Comparison of ENCODE assay signal across 38 cellular contexts in genomic region chr16:14613991-14614390, GRCh38.
"Had no signal": no experiment of that assay in that cellular context is flagged by ENCODE, and none has a peak within 500 bp of the region (broad histone marks: within the 10 kb centered on the region; RNA-seq: fewer than 3 reads in every experiment).

No MANE protein-coding gene starts in this region.

- FAIRE-seq: bronchial epithelial cell, TTC549 had no signal

- H3K27me3 Mint-ChIP-seq: activated B cell treated with CpG ODN at 0.5 μM for 24 hours; activated CD4-positive, alpha-beta memory T cell treated with anti-CD3 and anti-CD28 coated beads for 36 hours; activated CD4-positive, alpha-beta T cell treated with anti-CD3 and anti-CD28 coated beads, Interleukin-2, amount 10 ng/mL, durations not matched to agents 24 days and 14 days; activated CD8-positive, alpha-beta memory T cell treated with anti-CD3 and anti-CD28 coated beads, Interleukin-2, amount 10 ng/mL, durations not matched to agents 7 days and 5 days; activated CD8-positive, alpha-beta T cell treated with anti-CD3 and anti-CD28 coated beads for 36 hours; activated naive CD4-positive, alpha-beta T cell treated with anti-CD3 and anti-CD28 coated beads, Interleukin-2, amount 50 U/mL, for 24 hours; activated naive CD8-positive, alpha-beta T cell treated with anti-CD3 and anti-CD28 coated beads for 36 hours; activated T-helper 17 cell treated with anti-CD3 and anti-CD28 coated beads, Interleukin-2, amount 50 U/mL, for 72 hours; brain; central memory CD8-positive, alpha-beta T cell had no signal

- H3K4me1 ChIP-seq: ascending aorta had no signal

- DNase-seq: activated B cell treated with CpG ODN at 0.5 μM for 24 hours; activated CD4-positive, alpha-beta memory T cell treated with anti-CD3 and anti-CD28 coated beads for 36 hours; activated CD4-positive, alpha-beta T cell treated with anti-CD3 and anti-CD28 coated beads for 4 hours; activated CD4-positive, alpha-beta T cell treated with anti-CD3 and anti-CD28 coated beads, Interleukin-2, amount 10 ng/mL, durations not matched to agents 24 days and 14 days; activated CD4-positive, alpha-beta T cell treated with anti-CD3 and anti-CD28 coated beads, Interleukin-2, amount 50 U/mL, for 1 hour; activated CD4-positive, alpha-beta T cell treated with anti-CD3 and anti-CD28 coated beads, Interleukin-2, amount 50 U/mL, for 4 hours; activated CD4-positive, CD25-positive, alpha-beta regulatory T cell treated with anti-CD3 and anti-CD28 coated beads, Interleukin-2, amount 50 U/mL, for 72 hours; activated CD8-positive, alpha-beta memory T cell treated with anti-CD3 and anti-CD28 coated beads, Interleukin-2, amount 10 ng/mL, durations not matched to agents 7 days and 5 days; activated CD8-positive, alpha-beta T cell treated with anti-CD3 and anti-CD28 coated beads for 36 hours; activated effector memory CD4-positive, alpha-beta T cell treated with anti-CD3 and anti-CD28 coated beads, Interleukin-2, amount 50 U/mL, for 16 hours; activated gamma-delta T cell treated with Interleukin-2 at 50 U/mL for 16 hours; activated naive CD4-positive, alpha-beta T cell; activated naive CD4-positive, alpha-beta T cell treated with anti-CD3 and anti-CD28 coated beads for 36 hours; activated naive CD8-positive, alpha-beta T cell treated with anti-CD3 and anti-CD28 coated beads for 36 hours; activated T-cell treated with anti-CD3 and anti-CD28 coated beads for 4 hours; activated T-cell treated with anti-CD3 and anti-CD28 coated beads, Interleukin-2, amount 50 U/mL, for 1 hour; activated T-cell treated with anti-CD3 and anti-CD28 coated beads, Interleukin-2, amount 50 U/mL, for 4 hours; activated T-cell treated with anti-CD3 and anti-CD28 coated beads, Interleukin-2, amount 50 U/mL, for 72 hours; amygdala; anterior cingulate cortex; caudate nucleus; cerebellar nuclear complex; SW 1271; T-helper 1 cell; T-helper 2 cell; T-helper 9 cell had no signal

- H3K27me3 ChIP-seq: ascending aorta, cardiac muscle cell had no signal

- H3K27ac ChIP-seq: ascending aorta, cardiac muscle cell, VCaP had no signal

- H3K27ac Mint-ChIP-seq: activated B cell treated with CpG ODN at 0.5 μM for 24 hours; activated CD4-positive, alpha-beta memory T cell treated with anti-CD3 and anti-CD28 coated beads for 36 hours; activated CD4-positive, alpha-beta T cell treated with anti-CD3 and anti-CD28 coated beads, Interleukin-2, amount 10 ng/mL, durations not matched to agents 24 days and 14 days; activated CD8-positive, alpha-beta memory T cell treated with anti-CD3 and anti-CD28 coated beads, Interleukin-2, amount 10 ng/mL, durations not matched to agents 7 days and 5 days; activated CD8-positive, alpha-beta T cell treated with anti-CD3 and anti-CD28 coated beads for 36 hours; activated naive CD4-positive, alpha-beta T cell treated with anti-CD3 and anti-CD28 coated beads for 36 hours; activated naive CD4-positive, alpha-beta T cell treated with anti-CD3 and anti-CD28 coated beads, Interleukin-2, amount 50 U/mL, for 24 hours; activated naive CD8-positive, alpha-beta T cell treated with anti-CD3 and anti-CD28 coated beads for 36 hours; activated T-cell treated with anti-CD3 and anti-CD28 coated beads, Interleukin-2, amount 50 U/mL, for 72 hours; activated T-helper 1 cell treated with anti-CD3 and anti-CD28 coated beads, Interleukin-12 subunit alpha, Interleukin-12 subunit beta, Interleukin-2, Interleukin-4 antibody, amounts not matched to agents 30 ng/mL and 10 ng/mL and 1 ng/mL, durations not matched to agents 14 hours and 24 hours and 36 hours; brain; T-helper 1 cell treated with Interleukin-12 subunit alpha and Interleukin-12 subunit beta and Interleukin-4 antibody, amounts not matched to agents 30 μg/mL and 1 μg/mL, for 36 hours; T-helper 2 cell treated with Interferon-gamma antibody and Interleukin-4, amounts not matched to agents 5 μg/mL and 100 μg/mL, for 36 hours had no signal

- ATAC-seq: activated CD8-positive, alpha-beta memory T cell treated with anti-CD3 and anti-CD28 coated beads, Interleukin-2, amount 10 ng/mL, durations not matched to agents 7 days and 5 days; activated CD8-positive, alpha-beta T cell treated with anti-CD3 and anti-CD28 coated beads for 36 hours; activated T-cell treated with anti-CD3 and anti-CD28 coated beads, Interleukin-2, amount 50 U/mL, for 4 hours; activated T-cell treated with anti-CD3 and anti-CD28 coated beads, Interleukin-2, amount 50 U/mL, for 72 hours; activated T-helper 17 cell treated with anti-CD3 and anti-CD28 coated beads, Interleukin-2, amount 50 U/mL, for 72 hours had no signal

- H3K9me3 Mint-ChIP-seq: activated B cell treated with CpG ODN at 0.5 μM for 24 hours; activated CD4-positive, alpha-beta memory T cell treated with anti-CD3 and anti-CD28 coated beads for 36 hours; activated CD4-positive, alpha-beta T cell treated with anti-CD3 and anti-CD28 coated beads, Interleukin-2, amount 10 ng/mL, durations not matched to agents 24 days and 14 days; activated CD8-positive, alpha-beta T cell treated with anti-CD3 and anti-CD28 coated beads for 36 hours; activated naive CD4-positive, alpha-beta T cell treated with anti-CD3 and anti-CD28 coated beads for 36 hours; activated naive CD4-positive, alpha-beta T cell treated with anti-CD3 and anti-CD28 coated beads, Interleukin-2, amount 50 U/mL, for 24 hours; activated naive CD8-positive, alpha-beta T cell treated with anti-CD3 and anti-CD28 coated beads for 36 hours; activated T-cell treated with anti-CD3 and anti-CD28 coated beads, Interleukin-2, amount 50 U/mL, for 4 hours; activated T-cell treated with anti-CD3 and anti-CD28 coated beads, Interleukin-2, amount 50 U/mL, for 72 hours; activated T-helper 1 cell treated with anti-CD3 and anti-CD28 coated beads, Interleukin-12 subunit alpha, Interleukin-12 subunit beta, Interleukin-2, Interleukin-4 antibody, amounts not matched to agents 30 ng/mL and 10 ng/mL and 1 ng/mL, durations not matched to agents 14 hours and 24 hours and 36 hours; activated T-helper 17 cell treated with anti-CD3 and anti-CD28 coated beads, Interleukin-2, amount 50 U/mL, for 72 hours; brain; central memory CD8-positive, alpha-beta T cell; T-helper 1 cell treated with Interleukin-12 subunit alpha and Interleukin-12 subunit beta and Interleukin-4 antibody, amounts not matched to agents 30 μg/mL and 1 μg/mL, for 36 hours; T-helper 2 cell treated with Interferon-gamma antibody and Interleukin-4, amounts not matched to agents 5 μg/mL and 100 μg/mL, for 36 hours had no signal

- H3K9me3 ChIP-seq: ascending aorta had no signal

- H3K4me3 ChIP-seq: ascending aorta, cardiac muscle cell had no signal

- H3K4me1 Mint-ChIP-seq: activated CD4-positive, alpha-beta T cell treated with anti-CD3 and anti-CD28 coated beads, Interleukin-2, amount 10 ng/mL, durations not matched to agents 24 days and 14 days; activated CD8-positive, alpha-beta memory T cell treated with anti-CD3 and anti-CD28 coated beads, Interleukin-2, amount 10 ng/mL, durations not matched to agents 7 days and 5 days; activated naive CD8-positive, alpha-beta T cell treated with anti-CD3 and anti-CD28 coated beads for 36 hours; activated T-helper 17 cell treated with anti-CD3 and anti-CD28 coated beads, Interleukin-2, amount 50 U/mL, for 72 hours; central memory CD8-positive, alpha-beta T cell had no signal

- H3K4me3 Mint-ChIP-seq: activated B cell treated with CpG ODN at 0.5 μM for 24 hours; activated CD4-positive, alpha-beta memory T cell treated with anti-CD3 and anti-CD28 coated beads for 36 hours; activated CD4-positive, alpha-beta T cell treated with anti-CD3 and anti-CD28 coated beads, Interleukin-2, amount 10 ng/mL, durations not matched to agents 24 days and 14 days; activated CD8-positive, alpha-beta memory T cell treated with anti-CD3 and anti-CD28 coated beads, Interleukin-2, amount 10 ng/mL, durations not matched to agents 7 days and 5 days; activated CD8-positive, alpha-beta T cell treated with anti-CD3 and anti-CD28 coated beads for 36 hours; activated naive CD4-positive, alpha-beta T cell treated with anti-CD3 and anti-CD28 coated beads for 36 hours; activated naive CD4-positive, alpha-beta T cell treated with anti-CD3 and anti-CD28 coated beads, Interleukin-2, amount 50 U/mL, for 24 hours; activated naive CD8-positive, alpha-beta T cell treated with anti-CD3 and anti-CD28 coated beads for 36 hours; activated T-cell treated with anti-CD3 and anti-CD28 coated beads, Interleukin-2, amount 50 U/mL, for 4 hours; activated T-cell treated with anti-CD3 and anti-CD28 coated beads, Interleukin-2, amount 50 U/mL, for 72 hours; activated T-helper 1 cell treated with anti-CD3 and anti-CD28 coated beads, Interleukin-12 subunit alpha, Interleukin-12 subunit beta, Interleukin-2, Interleukin-4 antibody, amounts not matched to agents 30 ng/mL and 10 ng/mL and 1 ng/mL, durations not matched to agents 14 hours and 24 hours and 36 hours; activated T-helper 17 cell treated with anti-CD3 and anti-CD28 coated beads, Interleukin-2, amount 50 U/mL, for 72 hours; brain; central memory CD8-positive, alpha-beta T cell; T-helper 1 cell treated with Interleukin-12 subunit alpha and Interleukin-12 subunit beta and Interleukin-4 antibody, amounts not matched to agents 30 μg/mL and 1 μg/mL, for 36 hours; T-helper 2 cell treated with Interferon-gamma antibody and Interleukin-4, amounts not matched to agents 5 μg/mL and 100 μg/mL, for 36 hours had no signal
